Comparison of ENCODE assay signal across 18 cellular contexts in the genomic region with DNA sequence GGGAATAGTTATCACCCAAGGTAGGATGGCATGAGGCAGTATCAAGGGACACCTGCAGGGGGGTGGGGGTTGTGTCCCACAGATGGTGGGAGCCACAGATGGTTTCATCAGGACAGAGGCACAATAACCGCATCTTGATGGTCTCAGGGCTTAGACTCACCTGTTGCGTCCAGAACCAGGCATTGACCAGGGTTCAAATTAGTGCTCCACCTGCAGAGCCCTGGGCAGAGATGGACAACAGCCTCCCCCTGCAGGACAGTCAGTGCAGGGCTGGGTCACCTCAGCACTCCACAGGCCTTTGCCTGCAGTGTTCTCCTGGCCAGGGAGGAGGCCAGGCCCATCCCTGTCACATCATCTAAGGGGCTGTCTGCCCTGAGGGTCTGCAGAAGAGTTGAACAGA. TPM values are rescaled to one million over a fixed set of nuclear protein-coding genes. Genes with fewer than 3 reads are reported as not detected.
"Had no signal": no experiment of that assay in that cellular context is flagged by ENCODE, and none has a peak within 500 bp of the region (broad histone marks: within the 10 kb centered on the region; RNA-seq: fewer than 3 reads in every experiment).

No MANE protein-coding gene starts in this region.

- DNase-seq: activated CD4-positive, alpha-beta T cell treated with anti-CD3 and anti-CD28 coated beads, Interleukin-2, amount 50 U/mL, for 48 hours; activated naive CD4-positive, alpha-beta T cell treated with anti-CD3 and anti-CD28 coated beads, Interleukin-2, amount 10 ng/mL, durations not matched to agents 7 days and 5 days; body of pancreas; cortex of kidney; effector CD8-positive, alpha-beta T cell; heart right ventricle; natural killer cell; retina; thyroid gland had no signal

- H3K36me3 Mint-ChIP-seq: activated naive CD4-positive, alpha-beta T cell treated with anti-CD3 and anti-CD28 coated beads, Interleukin-2, amount 10 ng/mL, durations not matched to agents 7 days and 5 days; memory B cell; natural killer cell; stimulated activated effector memory CD8-positive, alpha-beta T cell treated with anti-CD3 and anti-CD28 coated beads, Interleukin-12 subunit alpha, Interleukin-12 subunit beta, amount 100 ng/mL, for 72 hours had no signal

- H3K27me3 ChIP-seq: adrenal gland, body of pancreas, thyroid gland had no signal

- H3K27ac Mint-ChIP-seq: activated naive CD4-positive, alpha-beta T cell treated with anti-CD3 and anti-CD28 coated beads, Interleukin-2, amount 10 ng/mL, durations not matched to agents 7 days and 5 days; activated T-helper 17 cell treated with anti-CD3 and anti-CD28 coated beads, Interleukin-2, amount 50 U/mL, for 72 hours; memory B cell; natural killer cell; stimulated activated effector memory CD8-positive, alpha-beta T cell treated with anti-CD3 and anti-CD28 coated beads, Interleukin-12 subunit alpha, Interleukin-12 subunit beta, amount 100 ng/mL, for 72 hours had no signal

- H3K9me3 ChIP-seq: adrenal gland, body of pancreas, neutrophil, thyroid gland had no signal

- H3K4me1 ChIP-seq: adrenal gland, body of pancreas, heart right ventricle, thyroid gland had no signal

- H3K4me3 ChIP-seq: adrenal gland, body of pancreas, heart right ventricle, thyroid gland had no signal

- H3K27ac ChIP-seq: adrenal gland, body of pancreas, heart right ventricle, neutrophil, thyroid gland had no signal

- H3K9me3 Mint-ChIP-seq: activated naive CD4-positive, alpha-beta T cell treated with anti-CD3 and anti-CD28 coated beads, Interleukin-2, amount 10 ng/mL, durations not matched to agents 7 days and 5 days; activated T-helper 17 cell treated with anti-CD3 and anti-CD28 coated beads, Interleukin-2, amount 50 U/mL, for 72 hours; central memory CD8-positive, alpha-beta T cell; natural killer cell; stimulated activated effector memory CD8-positive, alpha-beta T cell treated with anti-CD3 and anti-CD28 coated beads, Interleukin-12 subunit alpha, Interleukin-12 subunit beta, amount 100 ng/mL, for 72 hours had no signal

- H3K4me1 Mint-ChIP-seq: activated naive CD4-positive, alpha-beta T cell treated with anti-CD3 and anti-CD28 coated beads, Interleukin-2, amount 10 ng/mL, durations not matched to agents 7 days and 5 days; activated T-helper 17 cell treated with anti-CD3 and anti-CD28 coated beads, Interleukin-2, amount 50 U/mL, for 72 hours; central memory CD8-positive, alpha-beta T cell; natural killer cell; stimulated activated effector memory CD8-positive, alpha-beta T cell treated with anti-CD3 and anti-CD28 coated beads, Interleukin-12 subunit alpha, Interleukin-12 subunit beta, amount 100 ng/mL, for 72 hours had no signal

- H3K36me3 ChIP-seq: adrenal gland, heart right ventricle, neutrophil, thyroid gland had no signal

- H3K27me3 Mint-ChIP-seq: activated T-helper 17 cell treated with anti-CD3 and anti-CD28 coated beads, Interleukin-2, amount 50 U/mL, for 72 hours had no signal

- ATAC-seq: activated T-helper 17 cell treated with anti-CD3 and anti-CD28 coated beads, Interleukin-2, amount 50 U/mL, for 72 hours; body of pancreas; heart right ventricle; left lobe of liver; natural killer cell; stimulated activated effector memory CD8-positive, alpha-beta T cell treated with anti-CD3 and anti-CD28 coated beads, Interleukin-12 subunit alpha, Interleukin-12 subunit beta, amount 100 ng/mL, for 72 hours had no signal

- H3K4me3 Mint-ChIP-seq: activated naive CD4-positive, alpha-beta T cell treated with anti-CD3 and anti-CD28 coated beads, Interleukin-2, amount 10 ng/mL, durations not matched to agents 7 days and 5 days; activated T-helper 17 cell treated with anti-CD3 and anti-CD28 coated beads, Interleukin-2, amount 50 U/mL, for 72 hours; central memory CD8-positive, alpha-beta T cell; memory B cell; natural killer cell; stimulated activated effector memory CD8-positive, alpha-beta T cell treated with anti-CD3 and anti-CD28 coated beads, Interleukin-12 subunit alpha, Interleukin-12 subunit beta, amount 100 ng/mL, for 72 hours had no signal

RNA-seq across cellular contexts. Expression of a gene that starts 14.5 kb away (rescaled TPM):
- total RNA-seq: frontal cortex had no signal

RNA-seq across cellular contexts. Expression of a gene that starts 51.9 kb away (rescaled TPM):
- total RNA-seq: activated T-helper 17 cell treated with anti-CD3 and anti-CD28 coated beads, Interleukin-2, amount 50 U/mL, for 72 hours; adrenal gland; body of pancreas; natural killer cell; T-helper 1 cell treated with Interleukin-12 subunit alpha and Interleukin-12 subunit beta and Interleukin-4 antibody, amounts not matched to agents 30 ng/mL and 1 ng/mL, for 36 hours; thyroid gland had no signal
- polyA plus RNA-seq: adrenal gland, heart right ventricle had no signal
